Comparison of ENCODE assay signal across 8 cellular contexts in the genomic region with DNA sequence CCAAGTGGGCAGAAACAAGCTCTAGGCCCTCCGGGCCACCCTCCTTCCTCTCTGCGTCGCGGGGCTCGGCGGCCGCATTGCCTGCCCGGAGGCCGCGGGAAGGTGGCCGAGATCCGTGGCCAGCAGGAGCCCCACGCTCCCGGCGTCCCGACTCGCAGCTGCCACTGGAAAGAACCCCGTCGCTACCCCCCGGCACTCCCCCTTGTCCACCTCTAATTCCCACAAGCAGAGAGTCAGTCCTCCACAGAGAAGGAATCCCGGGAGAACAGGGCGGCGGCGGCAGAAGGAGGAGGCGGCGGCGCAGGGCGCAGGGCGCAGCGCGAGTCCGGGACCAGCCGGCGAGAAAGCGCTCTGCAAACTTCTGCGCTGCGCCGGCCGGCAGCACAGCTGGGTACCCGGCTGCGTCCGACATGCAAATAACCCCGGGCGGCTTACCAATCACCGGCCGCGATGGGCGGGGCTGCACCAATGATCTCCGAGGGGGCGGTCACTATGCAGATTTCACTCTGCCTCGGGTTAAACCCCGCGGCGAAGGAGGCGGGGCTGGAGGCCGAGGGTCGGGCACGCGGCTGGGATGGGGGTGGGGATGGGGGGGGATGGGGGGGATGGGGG. TPM values are rescaled to one million over a fixed set of nuclear protein-coding genes. Genes with fewer than 3 reads are reported as not detected.
A peak's percentile ranks its signal among the peaks of the same experiment; 100 is the strongest.
DNase-seq lines count a peak whose midpoint lies in the region; ATAC-seq and TF ChIP-seq lines count a peak whose summit lies in the region.

A gene (minus strand): TSS at position 365 of the 612 bp plus-strand sequence.

- peak; percentile 90 for ATAC-seq in HG02870 (IDR thresholded peaks at IDR 0.05; ENCODE audit: unreplicated experiment)
- ATAC-seq in aorta (ENCODE audit: low FRiP score): peak; percentile 95

- H3K9me3 ChIP-seq in right atrium auricular region (no peaks in the 10 kb centered on the region), aorta (ENCODE audit: control insufficient read depth, low read length) (no peaks in the 10 kb centered on the region)

- intact Hi-C loops in aorta (cut with DNase I): loop anchor here (2.0 to 5.0 kb wide), 4 partner anchors 105 to 361 kb away; a partner anchor contains a TSS

- H3K27me3 ChIP-seq in right atrium auricular region: no peaks in the 10 kb centered on the region
- no peaks in the 10 kb centered on the region for H3K27me3 ChIP-seq in aorta (ENCODE audit: control insufficient read depth in 1 of 2, insufficient read depth in 2 of 2, low read length in 1 of 2)

- TF ChIP-seq CTCF in right atrium auricular region (IDR thresholded peaks at IDR 0.05): no peak

- peaks cover 0 to 41% of the 10 kb centered on the region in 2 donors for H3K4me1 ChIP-seq in right atrium auricular region
- peaks cover 0 to 3% of the 10 kb centered on the region in 2 donors for H3K4me1 ChIP-seq in aorta (ENCODE audit: control insufficient read depth in 1 of 2, insufficient read depth in 2 of 2, low read length in 2 of 2)

- peak; percentile 97 for TF ChIP-seq POLR2A in GM15510 (IDR thresholded peaks at IDR 0.05; ENCODE audit: borderline replicate concordance, extremely low read depth, insufficient read length)

- 0% methylated on average over 43 to 59 of the region's 59 CpGs for WGBS in aorta, 2 donors

- DNase-seq in NCI-H146 (lab: John Stamatoyannopoulos, UW): peak; percentile 99
- DNase-seq in T follicular helper cell (ENCODE audit: low read depth): peak; percentile 96
- DNase-seq in amniotic epithelial cell (ENCODE audit: low read depth): peak; percentile 96
- peak; percentile 98 for DNase-seq in right atrium auricular region (ENCODE audit: low spot score)
- peak; percentile 89 for DNase-seq in pulmonary artery endothelial cell (ENCODE audit: low read depth, low spot score)
- peak; percentile 99 for DNase-seq in aorta

- H3K27ac ChIP-seq in right atrium auricular region: peak within 1 kb of the TSS; percentile 80 to 91
- peak within 1 kb of the TSS in 1 of 2 donors; percentile 71 for H3K27ac ChIP-seq in aorta (ENCODE audit: low read depth in 1 of 2, low read length in 2 of 2)

- no peaks in the 10 kb centered on the region for H3K36me3 ChIP-seq in right atrium auricular region
- H3K36me3 ChIP-seq in aorta (ENCODE audit: control insufficient read depth in 1 of 2, insufficient read depth in 2 of 2, low read length in 1 of 2): no peaks in the 10 kb centered on the region

- peak within 1 kb of the TSS; percentile 77 to 85 for H3K4me3 ChIP-seq in right atrium auricular region
- H3K4me3 ChIP-seq in aorta (ENCODE audit: low read length in 2 of 2): peak within 1 kb of the TSS; percentile 4 to 71

RNA-seq across cellular contexts. Expression of the gene that starts here (rescaled TPM):
- total RNA-seq in right atrium auricular region (10 to 100 TPM; 27.0 to 27.4 TPM), pulmonary artery endothelial cell (0.07 and 0.25 TPM in 2 replicates), aorta (10 to 100 TPM; 10.5 to 11.4 TPM)
- polyA plus RNA-seq in aorta: 1 to 10 TPM; 2.9 to 3.3 TPM

Comparison
In these comparisons a context has a peak if more than half of its experiments do, and no peak if none do; other contexts are left out.
1. Peak in DNase-seq in pulmonary artery endothelial cell; RNA of the gene not detected or under 1 TPM.